13 cellular contexts compared by ENCODE assay signal in genomic region chr1:4367230-4367629, GRCh38.
DNase-seq lines count a peak whose midpoint lies in the region; ATAC-seq lines count a peak whose summit lies in the region.
"Had no signal": no experiment of that assay in that cellular context is flagged by ENCODE, and none has a peak within 500 bp of the region (broad histone marks: within the 10 kb centered on the region; RNA-seq: fewer than 3 reads in every experiment).

No MANE protein-coding gene starts in this region.

- H3K27me3 Mint-ChIP-seq in stimulated activated memory B cell treated with anti-CD40 and anti-IgM and Interleukin-4, amounts not matched to agents 10 μg/mL and 1 μg/mL and 100 μg/mL, for 72 hours, result no peaks in the 10 kb centered on the region
- H3K27me3 Mint-ChIP-seq: B cell had no signal

- no peak overlapping the region for H3K4me3 Mint-ChIP-seq in stimulated activated memory B cell treated with anti-CD40 and anti-IgM and Interleukin-4, amounts not matched to agents 10 μg/mL and 1 μg/mL and 100 μg/mL, for 72 hours
- H3K4me3 Mint-ChIP-seq: B cell; CD8-positive, alpha-beta T cell had no signal

- DNase-seq in NCI-H82 (lab: John Stamatoyannopoulos, UW) (peak; percentile 36), NCI-H82 treated with DMSO at 0.1 percent for 48 hours (lab: John Stamatoyannopoulos, UW; ENCODE audit: unreplicated experiment) (no peak), NCI-H2171 (lab: John Stamatoyannopoulos, UW) (peak; percentile 10), left kidney (ENCODE audit: low read depth, low spot score) (peak; percentile 15), ureter (ENCODE audit: low spot score) (no peak)
- no peak for DNase-seq in effector CD8-positive, alpha-beta T cell (lab: John Stamatoyannopoulos, UW)
- DNase-seq: 8988T; Calu3; CD8-positive, alpha-beta T cell; IMR-90 had no signal

- H3K9me3 Mint-ChIP-seq in stimulated activated memory B cell treated with anti-CD40 and anti-IgM and Interleukin-4, amounts not matched to agents 10 μg/mL and 1 μg/mL and 100 μg/mL, for 72 hours, result peaks cover 3% of the 10 kb centered on the region

- no peaks in the 10 kb centered on the region for H3K36me3 Mint-ChIP-seq in stimulated activated memory B cell treated with anti-CD40 and anti-IgM and Interleukin-4, amounts not matched to agents 10 μg/mL and 1 μg/mL and 100 μg/mL, for 72 hours
- H3K36me3 Mint-ChIP-seq: CD8-positive, alpha-beta T cell had no signal

- H3K4me1 Mint-ChIP-seq in stimulated activated memory B cell treated with anti-CD40 and anti-IgM and Interleukin-4, amounts not matched to agents 10 μg/mL and 1 μg/mL and 100 μg/mL, for 72 hours, result no peaks in the 10 kb centered on the region
- H3K4me1 Mint-ChIP-seq: B cell had no signal

- peak; percentile 34 for ATAC-seq in stimulated activated memory B cell treated with anti-CD40 and anti-IgM and Interleukin-4, amounts not matched to agents 10 μg/mL and 1 μg/mL and 100 μg/mL, for 72 hours
- ATAC-seq in HG02759 (IDR thresholded peaks at IDR 0.05; ENCODE audit: unreplicated experiment), result no peak
- ATAC-seq: CD8-positive, alpha-beta T cell had no signal

- no peak overlapping the region for H3K27ac Mint-ChIP-seq in stimulated activated memory B cell treated with anti-CD40 and anti-IgM and Interleukin-4, amounts not matched to agents 10 μg/mL and 1 μg/mL and 100 μg/mL, for 72 hours
- H3K27ac Mint-ChIP-seq: B cell; CD8-positive, alpha-beta T cell had no signal

Comparison
In these comparisons a context has a peak if more than half of its experiments do, and no peak if none do; other contexts are left out.
1. DNase-seq: peak in NCI-H82 (single experiment), NCI-H2171 (single experiment) and left kidney (single experiment); none in NCI-H82 treated with DMSO at 0.1 percent for 48 hours (single experiment), effector CD8-positive, alpha-beta T cell (single experiment) and ureter (single experiment).